ENCODE assay signal across 14 cellular contexts in the genomic region with DNA sequence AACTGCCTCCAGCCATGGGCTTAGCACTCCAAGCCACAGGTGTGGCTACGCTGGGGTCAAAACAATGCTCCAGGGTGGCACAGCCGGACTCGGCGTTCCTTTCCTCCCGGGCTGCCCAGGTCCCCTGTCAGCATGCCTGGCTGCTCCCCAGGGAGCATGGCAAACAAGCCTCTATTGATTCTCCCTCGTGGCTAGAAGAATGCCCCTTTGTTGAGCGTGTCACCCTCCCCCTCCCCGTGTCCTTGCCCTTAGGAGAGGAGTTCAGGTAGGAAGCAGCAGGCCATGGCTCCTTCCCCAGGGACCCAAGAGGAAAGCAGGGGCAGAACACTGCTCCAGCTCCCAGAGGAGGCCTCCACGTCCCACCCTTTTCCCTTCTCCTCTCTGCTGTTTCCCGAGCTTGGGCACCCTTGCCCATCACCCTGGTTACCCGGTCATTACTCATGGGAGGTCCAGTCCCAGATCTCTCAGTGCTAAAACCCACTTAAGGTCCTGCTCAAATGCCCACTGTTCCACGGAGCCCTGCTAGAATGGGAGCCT. TPM values are rescaled to one million over a fixed set of nuclear protein-coding genes. Genes with fewer than 3 reads are reported as not detected.
DNase-seq lines count a peak whose midpoint lies in the region; ATAC-seq and TF ChIP-seq lines count a peak whose summit lies in the region.
"Had no signal": no experiment of that assay in that cellular context is flagged by ENCODE, and none has a peak within 500 bp of the region (broad histone marks: within the 10 kb centered on the region; RNA-seq: fewer than 3 reads in every experiment).

No MANE protein-coding gene starts in this region.

- H3K4me3 Mint-ChIP-seq in CD8-positive, alpha-beta T cell: no peak overlapping the region
- no peak overlapping the region for H3K4me3 Mint-ChIP-seq in activated CD4-positive, alpha-beta T cell treated with anti-CD3 and anti-CD28 coated beads for 36 hours
- H3K4me3 Mint-ChIP-seq: activated CD8-positive, alpha-beta T cell treated with anti-CD3 and anti-CD28 coated beads for 36 hours; activated naive CD8-positive, alpha-beta T cell; CD14-positive monocyte had no signal

- intact Hi-C loops in CD8-positive, alpha-beta T cell (cut with DNase I, micrococcal nuclease): no loop called here
- intact Hi-C loops in spleen (cut with DNase I; ENCODE audit: low total_unique reads): no loop called here
- intact Hi-C loops in activated CD4-positive, alpha-beta T cell treated with anti-CD3 and anti-CD28 coated beads for 36 hours (cut with DNase I, micrococcal nuclease): no loop called here

- H3K18ac ChIP-seq in trophoblast cell (ENCODE audit: low read length): no peak overlapping the region

- H3K27ac ChIP-seq in trophoblast cell (ENCODE audit: low read depth, low read length): no peak overlapping the region
- H3K27ac ChIP-seq in CD8-positive, alpha-beta T cell (ENCODE audit: low read depth, low read length): no peak overlapping the region
- H3K27ac ChIP-seq in spleen: no peak overlapping the region
- H3K27ac ChIP-seq: lower lobe of right lung, transverse colon had no signal

- no peaks in the 10 kb centered on the region for H3K36me3 Mint-ChIP-seq in CD8-positive, alpha-beta T cell
- H3K36me3 Mint-ChIP-seq in activated CD4-positive, alpha-beta T cell treated with anti-CD3 and anti-CD28 coated beads for 36 hours (ENCODE audit: low read depth): no peaks in the 10 kb centered on the region
- H3K36me3 Mint-ChIP-seq: activated naive CD8-positive, alpha-beta T cell; CD14-positive monocyte had no signal

- DNase-seq in DMS153 (lab: John Stamatoyannopoulos, UW) (peak; percentile 97), NCI-H2029 treated with DMSO at 0.1 percent for 48 hours (lab: John Stamatoyannopoulos, UW) (peak; percentile 95), foreskin melanocyte (peak; percentile 29), trophoblast cell (no peak), spleen (no peak)
- no peak for DNase-seq in CD8-positive, alpha-beta T cell
- DNase-seq in activated CD4-positive, alpha-beta T cell treated with anti-CD3 and anti-CD28 coated beads for 36 hours: no peak
- DNase-seq: activated CD8-positive, alpha-beta T cell treated with anti-CD3 and anti-CD28 coated beads for 36 hours; foreskin fibroblast; lower lobe of right lung; transverse colon had no signal

- H3K4me1 ChIP-seq in trophoblast cell (ENCODE audit: control insufficient read depth in 1 of 2, insufficient read depth in 2 of 2, low read length in 2 of 2) (peaks cover 0 to 5% of the 10 kb centered on the region in 2 experiments), spleen (no peaks in the 10 kb centered on the region)
- no peaks in the 10 kb centered on the region for H3K4me1 ChIP-seq in CD8-positive, alpha-beta T cell (ENCODE audit: insufficient read depth, low read length)
- H3K4me1 ChIP-seq: lower lobe of right lung, transverse colon had no signal

- no peaks in the 10 kb centered on the region for H3K79me2 ChIP-seq in trophoblast cell (ENCODE audit: control insufficient read depth, insufficient read depth, low read length, poor library complexity)

- no peak overlapping the region for H3K4me2 ChIP-seq in trophoblast cell (ENCODE audit: low read length)

- TF ChIP-seq CTCF in CD8-positive, alpha-beta T cell (IDR thresholded peaks at IDR 0.05): no peak
- no peak for TF ChIP-seq CTCF in spleen (IDR thresholded peaks at IDR 0.05 in 8 of 11, conservative IDR thresholded peaks at IDR 0.05 in 3 of 11)

- H3K79me1 ChIP-seq in trophoblast cell (ENCODE audit: low read length): no peaks in the 10 kb centered on the region

- no peak for ATAC-seq in CD8-positive, alpha-beta T cell
- no peak for ATAC-seq in activated CD4-positive, alpha-beta T cell treated with anti-CD3 and anti-CD28 coated beads for 36 hours
- no peak for ATAC-seq in HG03045 (IDR thresholded peaks at IDR 0.05; ENCODE audit: unreplicated experiment)
- ATAC-seq: activated CD8-positive, alpha-beta T cell treated with anti-CD3 and anti-CD28 coated beads for 36 hours; lower lobe of right lung had no signal

- no peak overlapping the region for H3K4me3 ChIP-seq in trophoblast cell (ENCODE audit: low read depth, low read length)
- H3K4me3 ChIP-seq in CD8-positive, alpha-beta T cell (ENCODE audit: low read depth, low read length): no peak overlapping the region
- no peak overlapping the region for H3K4me3 ChIP-seq in spleen
- H3K4me3 ChIP-seq: lower lobe of right lung, transverse colon had no signal

- H4K12ac ChIP-seq in trophoblast cell (ENCODE audit: low read depth, low read length): no peak overlapping the region

- WGBS in trophoblast cell (ENCODE audit: extremely low coverage, insufficient coverage, insufficient read length): no CpG with 5 or more reads among the region's 12 CpGs
- 72 to 87% (median 74%) methylated on average over 12 of the region's 12 CpGs for WGBS in spleen, 5 donors

- H2AFZ ChIP-seq in trophoblast cell (ENCODE audit: insufficient read depth, low read length, poor library complexity): no peak overlapping the region

- no peak overlapping the region for H2BK12ac ChIP-seq in trophoblast cell (ENCODE audit: low read length)

- POLR2A ChIA-PET in CD8-positive, alpha-beta T cell (lab: Charles Lee): no interaction called here
- POLR2A ChIA-PET in activated CD4-positive, alpha-beta T cell treated with anti-CD3 and anti-CD28 coated beads for 36 hours (lab: Charles Lee): no interaction called here

- H3K27me3 Mint-ChIP-seq in CD8-positive, alpha-beta T cell (ENCODE audit: low read depth): no peaks in the 10 kb centered on the region
- H3K27me3 Mint-ChIP-seq in activated CD4-positive, alpha-beta T cell treated with anti-CD3 and anti-CD28 coated beads for 36 hours: peaks cover 4% of the 10 kb centered on the region
- H3K27me3 Mint-ChIP-seq: activated CD8-positive, alpha-beta T cell treated with anti-CD3 and anti-CD28 coated beads for 36 hours; activated naive CD8-positive, alpha-beta T cell had no signal

- H3K23ac ChIP-seq in trophoblast cell (ENCODE audit: low read length): no peak overlapping the region

- H3K9ac ChIP-seq in trophoblast cell (ENCODE audit: low read length): peak overlapping the region; percentile 15

- H3K27me3 ChIP-seq in trophoblast cell (ENCODE audit: insufficient read depth, low read length): no peaks in the 10 kb centered on the region
- no peaks in the 10 kb centered on the region for H3K27me3 ChIP-seq in CD8-positive, alpha-beta T cell (ENCODE audit: insufficient read depth, low read length)
- no peaks in the 10 kb centered on the region for H3K27me3 ChIP-seq in spleen (replicated peaks in 1 of 7)
- H3K27me3 ChIP-seq: transverse colon had no signal

- H3K4me1 Mint-ChIP-seq in CD8-positive, alpha-beta T cell (ENCODE audit: low read depth): no peaks in the 10 kb centered on the region
- no peaks in the 10 kb centered on the region for H3K4me1 Mint-ChIP-seq in activated CD4-positive, alpha-beta T cell treated with anti-CD3 and anti-CD28 coated beads for 36 hours
- H3K4me1 Mint-ChIP-seq: CD14-positive monocyte had no signal

- no peak overlapping the region for H2AK5ac ChIP-seq in trophoblast cell (ENCODE audit: low read length)

- no peak overlapping the region for H3K14ac ChIP-seq in trophoblast cell (ENCODE audit: low read length)

- no peak overlapping the region for H4K8ac ChIP-seq in trophoblast cell (ENCODE audit: low read depth, low read length)

- TF ChIP-seq POLR2A in spleen (IDR thresholded peaks at IDR 0.05): no peak

- H4K91ac ChIP-seq in trophoblast cell (ENCODE audit: low read depth, low read length): no peak overlapping the region

- H2BK120ac ChIP-seq in trophoblast cell (ENCODE audit: insufficient read depth, low read length, poor library complexity): no peak overlapping the region

- CTCF ChIA-PET in CD8-positive, alpha-beta T cell (lab: Charles Lee): no interaction called here
- CTCF ChIA-PET in activated CD4-positive, alpha-beta T cell treated with anti-CD3 and anti-CD28 coated beads for 36 hours (lab: Charles Lee): no interaction called here

- peaks cover 1% of the 10 kb centered on the region for H3K9me3 ChIP-seq in trophoblast cell (ENCODE audit: insufficient read depth, low read depth, low read length)
- no peaks in the 10 kb centered on the region for H3K9me3 ChIP-seq in CD8-positive, alpha-beta T cell (ENCODE audit: low read length)
- no peaks in the 10 kb centered on the region for H3K9me3 ChIP-seq in spleen
- H3K9me3 ChIP-seq: lower lobe of right lung, transverse colon had no signal

- H3K36me3 ChIP-seq in trophoblast cell (ENCODE audit: control insufficient read depth in 1 of 2, insufficient read depth in 2 of 2, low read length in 2 of 2): no peaks in the 10 kb centered on the region
- H3K36me3 ChIP-seq in CD8-positive, alpha-beta T cell (ENCODE audit: insufficient read depth, low read length): no peaks in the 10 kb centered on the region
- no peaks in the 10 kb centered on the region for H3K36me3 ChIP-seq in spleen
- H3K36me3 ChIP-seq: lower lobe of right lung, transverse colon had no signal

- H3K27ac Mint-ChIP-seq in CD8-positive, alpha-beta T cell: no peak overlapping the region
- H3K27ac Mint-ChIP-seq in activated CD4-positive, alpha-beta T cell treated with anti-CD3 and anti-CD28 coated beads for 36 hours: no peak overlapping the region
- H3K27ac Mint-ChIP-seq: activated CD8-positive, alpha-beta T cell treated with anti-CD3 and anti-CD28 coated beads for 36 hours; activated naive CD8-positive, alpha-beta T cell; CD14-positive monocyte had no signal

- no peaks in the 10 kb centered on the region for H3K9me3 Mint-ChIP-seq in CD8-positive, alpha-beta T cell
- no peaks in the 10 kb centered on the region for H3K9me3 Mint-ChIP-seq in activated CD4-positive, alpha-beta T cell treated with anti-CD3 and anti-CD28 coated beads for 36 hours (ENCODE audit: low read depth)
- H3K9me3 Mint-ChIP-seq: activated CD8-positive, alpha-beta T cell treated with anti-CD3 and anti-CD28 coated beads for 36 hours had no signal

- H3K4ac ChIP-seq in trophoblast cell (ENCODE audit: low read depth, low read length): no peak overlapping the region

- H2BK5ac ChIP-seq in trophoblast cell (ENCODE audit: low read depth, low read length, poor library complexity): no peak overlapping the region

RNA-seq across cellular contexts. Expression of gene CITED4, which starts 57.4 kb away (rescaled TPM):
- polyA plus RNA-seq in trophoblast cell (2013): 2.7 and 3.4 TPM in 2 replicates
- 10 to 100 TPM; 31.4 to 34.2 TPM for total RNA-seq in CD8-positive, alpha-beta T cell
- total RNA-seq in spleen: 10 to 100 TPM; 36.1 to 98.8 (median 50.4) TPM
- polyA plus RNA-seq in spleen: 10 to 100 TPM in 2 of 3 donors, 1 to 10 TPM in 1; 10.0 to 25.5 (median 13.0) TPM
- 1 to 10 TPM; 1.6 to 3.0 TPM for total RNA-seq in activated CD4-positive, alpha-beta T cell treated with anti-CD3 and anti-CD28 coated beads for 36 hours

RNA-seq across cellular contexts. Expression of gene CTPS1, which starts 60.0 kb away (rescaled TPM):
- 47.2 and 52.9 TPM in 2 replicates for polyA plus RNA-seq in trophoblast cell (2013)
- total RNA-seq in CD8-positive, alpha-beta T cell: 10 to 100 TPM; 68.5 to 69.0 TPM
- 10 to 100 TPM; 12.1 to 27.7 (median 17.8) TPM for total RNA-seq in spleen
- 10 to 100 TPM in 2 of 3 donors, 1 to 10 TPM in 1; 7.9 to 14.4 (median 10.9) TPM for polyA plus RNA-seq in spleen
- 100 to 1,000 TPM in 1 of 2 experiments, 10 to 100 TPM in 1; 89.5 to 106 TPM for total RNA-seq in activated CD4-positive, alpha-beta T cell treated with anti-CD3 and anti-CD28 coated beads for 36 hours

Comparison
In these comparisons a context has a peak if more than half of its experiments do, and no peak if none do; other contexts are left out.
1. DNase-seq: peak in DMS153 (single experiment), NCI-H2029 treated with DMSO at 0.1 percent for 48 hours (single experiment) and foreskin melanocyte (single experiment); none in trophoblast cell (0 of 2), CD8-positive, alpha-beta T cell (0 of 7), spleen (single experiment) and activated CD4-positive, alpha-beta T cell treated with anti-CD3 and anti-CD28 coated beads for 36 hours (single experiment).
2. RNA of gene CITED4, which starts 57.4 kb away (total RNA-seq): 36.1 to 98.8 TPM in spleen and 31.4 to 34.2 TPM in CD8-positive, alpha-beta T cell; 1.6 to 3.0 TPM in activated CD4-positive, alpha-beta T cell treated with anti-CD3 and anti-CD28 coated beads for 36 hours; every median in the first group is over 4 times any median in the second.